ENCODE assay signal across 9 cellular contexts in the genomic region with DNA sequence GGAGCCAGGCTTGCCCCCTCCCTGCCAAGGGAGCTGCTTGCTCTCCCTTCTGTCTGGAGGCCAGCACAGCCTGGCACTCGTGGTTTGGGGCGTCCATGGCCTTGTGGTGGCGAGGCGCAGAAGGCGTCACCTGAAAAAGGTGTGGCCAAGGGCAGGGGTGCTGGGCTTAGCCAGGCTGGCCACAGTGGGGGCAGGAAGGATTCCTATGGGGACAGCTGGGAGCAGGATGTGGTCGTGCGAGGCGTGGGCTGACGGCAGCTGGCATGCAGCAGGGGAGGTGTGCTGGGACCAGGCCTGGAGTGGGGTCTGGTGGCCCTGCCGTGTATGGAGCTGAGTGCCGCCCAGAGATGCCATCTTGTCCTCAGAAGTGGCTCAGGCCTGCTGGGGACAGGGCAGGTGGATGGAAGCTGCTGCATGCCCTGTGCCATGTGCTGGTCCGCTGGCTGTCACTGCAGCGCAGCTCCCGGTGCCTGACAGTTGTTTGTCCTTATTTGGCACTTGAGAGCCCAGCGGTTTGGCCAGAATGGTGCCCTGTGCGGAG. TPM values are rescaled to one million over a fixed set of nuclear protein-coding genes. Genes with fewer than 3 reads are reported as not detected.
DNase-seq lines count a peak whose midpoint lies in the region; ATAC-seq and TF ChIP-seq lines count a peak whose summit lies in the region.
"Had no signal": no experiment of that assay in that cellular context is flagged by ENCODE, and none has a peak within 500 bp of the region (broad histone marks: within the 10 kb centered on the region; RNA-seq: fewer than 3 reads in every experiment).

No MANE protein-coding gene starts in this region.

- POLR2A ChIA-PET in RWPE1 (lab: Yijun Ruan, JAX; ENCODE audit: low non-redundant PET) = no interaction called here

- intact Hi-C loops in sciatic nerve (cut with DNase I) (no loop called here), head of caudate nucleus (cut with DNase I) (no loop called here)

- no peaks in the 10 kb centered on the region for H3K27me3 Mint-ChIP-seq in stimulated activated naive B cell treated with anti-CD40 and anti-IgM and Interleukin-4, amounts not matched to agents 10 μg/mL and 1 μg/mL and 100 μg/mL, for 72 hours

- peaks cover 78 to 100% of the 10 kb centered on the region in 2 donors for H3K4me1 Mint-ChIP-seq in stimulated activated naive B cell treated with anti-CD40 and anti-IgM and Interleukin-4, amounts not matched to agents 10 μg/mL and 1 μg/mL and 100 μg/mL, for 72 hours

- peak overlapping the region; percentile 90 for H3K27ac ChIP-seq in RWPE1

- DNase-seq in NCI-H2029 (lab: John Stamatoyannopoulos, UW) (peak; percentile 34), NCI-H2029 treated with DMSO at 0.1 percent for 48 hours (lab: John Stamatoyannopoulos, UW) (no peak), RWPE1 (ENCODE audit: low spot score) (no peak), epidermal melanocyte (ENCODE audit: insufficient read length, low spot score) (no peak), sciatic nerve (ENCODE audit: low spot score) (no peak), head of caudate nucleus (no peak)
- DNase-seq in stimulated activated naive B cell treated with anti-CD40 and anti-IgM and Interleukin-4, amounts not matched to agents 10 μg/mL and 1 μg/mL and 100 μg/mL, for 72 hours = no peak
- DNase-seq: testis had no signal

- H3K27ac Mint-ChIP-seq in stimulated activated naive B cell treated with anti-CD40 and anti-IgM and Interleukin-4, amounts not matched to agents 10 μg/mL and 1 μg/mL and 100 μg/mL, for 72 hours = peak overlapping the region; percentile 93

- CTCF ChIA-PET in RWPE1 (lab: Yijun Ruan, JAX) = interaction anchor here (0.5 to 2.8 kb wide), 4 partner anchors 9 to 637 kb away, joined by 3 to 10 read pairs (median 6); no protein-coding TSS in a partner anchor

- peak overlapping the region; percentile 68 to 72 for H3K4me3 Mint-ChIP-seq in stimulated activated naive B cell treated with anti-CD40 and anti-IgM and Interleukin-4, amounts not matched to agents 10 μg/mL and 1 μg/mL and 100 μg/mL, for 72 hours

- H3K36me3 Mint-ChIP-seq in stimulated activated naive B cell treated with anti-CD40 and anti-IgM and Interleukin-4, amounts not matched to agents 10 μg/mL and 1 μg/mL and 100 μg/mL, for 72 hours = peaks cover 43 to 67% of the 10 kb centered on the region in 2 donors

- H3K9me3 Mint-ChIP-seq in stimulated activated naive B cell treated with anti-CD40 and anti-IgM and Interleukin-4, amounts not matched to agents 10 μg/mL and 1 μg/mL and 100 μg/mL, for 72 hours = no peaks in the 10 kb centered on the region

- peak; percentile 2 for ATAC-seq in esophagus mucosa
- no peak for ATAC-seq in stimulated activated naive B cell treated with anti-CD40 and anti-IgM and Interleukin-4, amounts not matched to agents 10 μg/mL and 1 μg/mL and 100 μg/mL, for 72 hours (replicated peaks)
- no peak for ATAC-seq in sciatic nerve

- no peak for TF ChIP-seq CTCF in RWPE1 (conservative IDR thresholded peaks at IDR 0.05; ENCODE audit: low read depth)

RNA-seq across cellular contexts. Expression of gene SH2B3, which starts 30.0 kb away (rescaled TPM):
- total RNA-seq in esophagus mucosa (1.8 TPM), sciatic nerve (27.5 TPM)

Comparison
In these comparisons a context has a peak if more than half of its experiments do, and no peak if none do; other contexts are left out.
1. RNA of gene SH2B3, which starts 30.0 kb away (total RNA-seq): 27.5 TPM in sciatic nerve (single experiment); 1.8 TPM in esophagus mucosa (single experiment); every median in the first group is over 10 times any median in the second.